12 cellular contexts compared by ENCODE assay signal in genomic region chr6:148874698-148875293, GRCh38.
DNase-seq lines count a peak whose midpoint lies in the region; TF ChIP-seq lines count a peak whose summit lies in the region.
"Had no signal": no experiment of that assay in that cellular context is flagged by ENCODE, and none has a peak within 500 bp of the region (broad histone marks: within the 10 kb centered on the region; RNA-seq: fewer than 3 reads in every experiment).

No MANE protein-coding gene starts in this region.

- no peak for TF ChIP-seq CTCF in astrocyte of the cerebellum (IDR thresholded peaks at IDR 0.05; ENCODE audit: low read depth, low read length, missing control alignments)

- no peak overlapping the region for H3K4me3 ChIP-seq in astrocyte of the cerebellum (ENCODE audit: low read depth, low read length)
- H3K4me3 ChIP-seq: SJSA1 had no signal

- in situ Hi-C loops in astrocyte of the cerebellum (cut with HindIII; ENCODE audit: low sequenced_read_pairs): loop anchor here (5.0 kb wide), 1 partner anchor 63 kb away; no protein-coding TSS in a partner anchor

- DNase-seq in Ammon's horn (ENCODE audit: low spot score) (peak; percentile 21), NCI-H1930 (lab: John Stamatoyannopoulos, UW) (peak; percentile 16 to 66), astrocyte of the cerebellum (ENCODE audit: low read depth) (peak; percentile 88), iPS-NIHi11 (ENCODE audit: low spot score) (peak; percentile 20), NCI-H1436 treated with DMSO at 0.1 percent for 48 hours (lab: John Stamatoyannopoulos, UW) (no peak), HT-29 (ENCODE audit: low spot score) (no peak), germinal center (ENCODE audit: low spot score) (no peak)
- no peak for DNase-seq in stimulated activated CD4-positive, alpha-beta T cell treated with anti-CD3 and anti-CD28 coated beads, Interleukin-12 subunit alpha, Interleukin-12 subunit beta, amount 100 ng/mL, for 4 hours
- DNase-seq: H9, left colon, MV-4-11 had no signal

Comparison
In these comparisons a context has a peak if more than half of its experiments do, and no peak if none do; other contexts are left out.
1. DNase-seq: peak in Ammon's horn (single experiment), NCI-H1930 (2 of 2), astrocyte of the cerebellum (single experiment) and iPS-NIHi11 (single experiment); none in NCI-H1436 treated with DMSO at 0.1 percent for 48 hours (single experiment), HT-29 (single experiment), germinal center (single experiment) and stimulated activated CD4-positive, alpha-beta T cell treated with anti-CD3 and anti-CD28 coated beads, Interleukin-12 subunit alpha, Interleukin-12 subunit beta, amount 100 ng/mL, for 4 hours (single experiment).